Comparison of ENCODE assay signal across 13 cellular contexts in the genomic region with DNA sequence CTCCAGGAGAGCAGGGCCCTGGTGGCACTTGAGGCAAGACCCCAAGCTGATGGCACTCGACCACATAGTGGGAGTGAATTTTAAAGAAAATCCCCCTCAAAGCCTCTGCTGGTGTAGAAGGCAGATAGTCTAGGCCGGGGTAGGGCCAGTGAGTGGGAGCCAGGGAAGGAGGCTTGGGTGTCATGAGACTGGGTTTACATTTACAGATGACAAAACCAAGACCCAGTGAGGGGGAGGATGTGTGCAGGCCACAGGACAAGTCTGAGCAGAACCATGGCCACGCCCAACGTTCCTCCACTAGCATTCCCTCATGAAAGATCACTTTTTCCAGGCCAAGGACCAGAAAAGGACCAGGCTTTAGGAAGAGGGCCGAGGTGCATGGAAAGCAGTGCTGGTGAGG. TPM values are rescaled to one million over a fixed set of nuclear protein-coding genes. Genes with fewer than 3 reads are reported as not detected.
DNase-seq lines count a peak whose midpoint lies in the region; ATAC-seq, FAIRE-seq and TF ChIP-seq lines count a peak whose summit lies in the region.
"Had no signal": no experiment of that assay in that cellular context is flagged by ENCODE, and none has a peak within 500 bp of the region (broad histone marks: within the 10 kb centered on the region; RNA-seq: fewer than 3 reads in every experiment).

No MANE protein-coding gene starts in this region.

- no peak overlapping the region for H3K9ac ChIP-seq in BLaER1

- POLR2A ChIA-PET in activated naive CD8-positive, alpha-beta T cell treated with anti-CD3 and anti-CD28 coated beads, Interleukin-2, amount 10 ng/mL, durations not matched to agents 7 days and 5 days (lab: Charles Lee), result interaction anchor here (0.6 to 10.9 kb wide), 5 partner anchors 25 to 86 kb away, joined by 3 to 198 read pairs (median 11); partner anchors contain the start of gene EVL

- peaks cover 68% of the 10 kb centered on the region for H3K4me1 ChIP-seq in BLaER1

- H3K36me3 Mint-ChIP-seq in activated naive CD8-positive, alpha-beta T cell treated with anti-CD3 and anti-CD28 coated beads, Interleukin-2, amount 10 ng/mL, durations not matched to agents 7 days and 5 days, result peaks cover 47% of the 10 kb centered on the region
- peaks cover 11% of the 10 kb centered on the region for H3K36me3 Mint-ChIP-seq in natural killer cell

- peak overlapping the region; percentile 84 for H3K27ac Mint-ChIP-seq in activated naive CD8-positive, alpha-beta T cell treated with anti-CD3 and anti-CD28 coated beads, Interleukin-2, amount 10 ng/mL, durations not matched to agents 7 days and 5 days
- peak overlapping the region; percentile 87 to 93 for H3K27ac Mint-ChIP-seq in natural killer cell

- intact Hi-C loops in natural killer cell (cut with micrococcal nuclease), result no loop called here

- DNase-seq in HL-60 (ENCODE audit: low read depth in 1 of 2, low spot score in 1 of 2), result no peak
- DNase-seq in activated naive CD8-positive, alpha-beta T cell treated with anti-CD3 and anti-CD28 coated beads, Interleukin-2, amount 10 ng/mL, durations not matched to agents 7 days and 5 days, result peak; percentile 40
- no peak for DNase-seq in natural killer cell
- DNase-seq in NCI-H1694 (lab: John Stamatoyannopoulos, UW), result no peak
- DNase-seq in H54 (ENCODE audit: insufficient read length, low spot score), result no peak
- no peak for DNase-seq in GM19239 (ENCODE audit: insufficient read length, low spot score)
- DNase-seq: activated CD4-positive, alpha-beta T cell treated with anti-CD3 and anti-CD28 coated beads, Interleukin-2, amount 50 U/mL, for 1 hour; AML-193; NCI-H446; stimulated activated naive CD4-positive, alpha-beta T cell treated with Interleukin-2 at 50 U/mL for 16 hours had no signal

- no peaks in the 10 kb centered on the region for H3K9me3 ChIP-seq in BLaER1

- no peak for TF ChIP-seq CTCF in HL-60 (IDR thresholded peaks at IDR 0.05; ENCODE audit: insufficient read depth, low read length)
- no peak for TF ChIP-seq CTCF in natural killer cell (IDR thresholded peaks at IDR 0.05)

- no peak for ATAC-seq in activated naive CD8-positive, alpha-beta T cell treated with anti-CD3 and anti-CD28 coated beads, Interleukin-2, amount 10 ng/mL, durations not matched to agents 7 days and 5 days (ENCODE audit: low read depth)
- ATAC-seq in natural killer cell (peak in 1 of 3 donors; percentile 15), GM18498 (IDR thresholded peaks at IDR 0.05; ENCODE audit: unreplicated experiment) (no peak)

- no peak overlapping the region for H3K4me3 ChIP-seq in BLaER1
- no peak overlapping the region for H3K4me3 ChIP-seq in HL-60 (replicated peaks; ENCODE audit: insufficient read depth, low read length)

- peak overlapping the region; percentile 75; the same call in 1 of the 2 replicates for H3K4me2 ChIP-seq in BLaER1

- peak overlapping the region; percentile 42 for H3K4me3 Mint-ChIP-seq in activated naive CD8-positive, alpha-beta T cell treated with anti-CD3 and anti-CD28 coated beads, Interleukin-2, amount 10 ng/mL, durations not matched to agents 7 days and 5 days
- peak overlapping the region; percentile 78 for H3K4me3 Mint-ChIP-seq in natural killer cell

- peaks cover 68% of the 10 kb centered on the region for H3K4me1 Mint-ChIP-seq in activated naive CD8-positive, alpha-beta T cell treated with anti-CD3 and anti-CD28 coated beads, Interleukin-2, amount 10 ng/mL, durations not matched to agents 7 days and 5 days
- H3K4me1 Mint-ChIP-seq in natural killer cell, result peaks cover 78 to 92% of the 10 kb centered on the region in 2 donors

- H3K27me3 Mint-ChIP-seq in activated naive CD8-positive, alpha-beta T cell treated with anti-CD3 and anti-CD28 coated beads, Interleukin-2, amount 10 ng/mL, durations not matched to agents 7 days and 5 days, result no peaks in the 10 kb centered on the region
- H3K27me3 Mint-ChIP-seq in natural killer cell (ENCODE audit: low read depth in 2 of 2), result no peaks in the 10 kb centered on the region

- no peak for TF ChIP-seq POLR2A in H54 (IDR thresholded peaks at IDR 0.05; ENCODE audit: low read depth, low read length)

- peaks cover 72% of the 10 kb centered on the region for H3K36me3 ChIP-seq in BLaER1

- no peaks in the 10 kb centered on the region for H3K9me3 Mint-ChIP-seq in activated naive CD8-positive, alpha-beta T cell treated with anti-CD3 and anti-CD28 coated beads, Interleukin-2, amount 10 ng/mL, durations not matched to agents 7 days and 5 days
- H3K9me3 Mint-ChIP-seq in natural killer cell, result no peaks in the 10 kb centered on the region

- FAIRE-seq in H54 (lab: Jason Lieb, UNC) (no peak), GM19239 (lab: Jason Lieb, UNC) (no peak)

- H3K27ac ChIP-seq in BLaER1 (no peak overlapping the region), HL-60 (replicated peaks) (peak overlapping the region; percentile 30; the same call in 1 of the 2 replicates)

- H3K27me3 ChIP-seq in BLaER1, result no peaks in the 10 kb centered on the region
- no peaks in the 10 kb centered on the region for H3K27me3 ChIP-seq in HL-60 (ENCODE audit: insufficient read depth, poor library complexity, severe bottlenecking)

- H4K20me1 ChIP-seq in BLaER1, result peaks cover 88% of the 10 kb centered on the region

RNA-seq across cellular contexts. Expression of gene EVL, which starts 42.0 kb away (rescaled TPM):
- total RNA-seq in activated naive CD8-positive, alpha-beta T cell treated with anti-CD3 and anti-CD28 coated beads, Interleukin-2, amount 10 ng/mL, durations not matched to agents 7 days and 5 days, result 1,000 to 10,000 TPM; 1,124 to 1,144 TPM
- total RNA-seq in natural killer cell, result 1,000 to 10,000 TPM in 1 of 3 donors, 100 to 1,000 TPM in 2; 882 to 1,108 (median 986) TPM

RNA-seq across cellular contexts. Expression of gene DEGS2, which starts 52.2 kb away (rescaled TPM):
- under 1 TPM; 0.14 to 0.28 TPM for total RNA-seq in activated naive CD8-positive, alpha-beta T cell treated with anti-CD3 and anti-CD28 coated beads, Interleukin-2, amount 10 ng/mL, durations not matched to agents 7 days and 5 days
- 1 to 10 TPM in 2 of 3 donors, under 1 TPM in 1; 0.60 to 7.1 (median 4.4) TPM for total RNA-seq in natural killer cell
- total RNA-seq: endothelial cell of umbilical vein had no signal
